Comparison of ENCODE assay signal across 17 cellular contexts in genomic region chr1:25481625-25482024, GRCh38.
"Had no signal": no experiment of that assay in that cellular context is flagged by ENCODE, and none has a peak within 500 bp of the region (broad histone marks: within the 10 kb centered on the region; RNA-seq: fewer than 3 reads in every experiment).

No MANE protein-coding gene starts in this region.

- H3K9me3 Mint-ChIP-seq: activated naive CD8-positive, alpha-beta T cell treated with anti-CD3 and anti-CD28 coated beads, Interleukin-2, amount 10 ng/mL, durations not matched to agents 7 days and 5 days; natural killer cell; stimulated activated naive CD8-positive, alpha-beta T cell treated with anti-CD3 and anti-CD28 coated beads, Interleukin-15, amount 100 ng/mL, for 72 hours; T-cell had no signal

- H3K27ac ChIP-seq: thoracic aorta had no signal

- DNase-seq: activated CD4-positive, alpha-beta T cell treated with anti-CD3 and anti-CD28 coated beads for 48 hours; activated CD8-positive, alpha-beta memory T cell treated with anti-CD3 and anti-CD28 coated beads, Interleukin-2, amount 50 U/mL, for 48 hours; activated CD8-positive, alpha-beta T cell treated with anti-CD3 and anti-CD28 coated beads, Interleukin-2, amount 10 ng/mL, durations not matched to agents 7 days and 5 days; activated naive CD8-positive, alpha-beta T cell treated with anti-CD3 and anti-CD28 coated beads, Interleukin-2, amount 10 ng/mL, durations not matched to agents 7 days and 5 days; anterior cingulate cortex; hippocampal formation; natural killer cell; nucleus accumbens; stimulated activated CD4-positive, alpha-beta T cell treated with anti-CD3 and anti-CD28 coated beads, Interleukin-15, amount 100 ng/mL, for 24 hours; stimulated activated CD4-positive, alpha-beta T cell treated with anti-CD3 and anti-CD28 coated beads, Interleukin-4, amount 100 ng/mL, for 24 hours; stimulated activated naive CD8-positive, alpha-beta T cell treated with anti-CD3 and anti-CD28 coated beads, Interleukin-15, amount 100 ng/mL, for 72 hours; T-cell had no signal

- H3K4me3 Mint-ChIP-seq: activated CD8-positive, alpha-beta T cell treated with anti-CD3 and anti-CD28 coated beads, Interleukin-2, amount 10 ng/mL, durations not matched to agents 7 days and 5 days; activated naive CD8-positive, alpha-beta T cell treated with anti-CD3 and anti-CD28 coated beads, Interleukin-2, amount 10 ng/mL, durations not matched to agents 7 days and 5 days; natural killer cell; stimulated activated naive CD8-positive, alpha-beta T cell treated with anti-CD3 and anti-CD28 coated beads, Interleukin-15, amount 100 ng/mL, for 72 hours; T-cell had no signal

- H3K27ac Mint-ChIP-seq: activated CD8-positive, alpha-beta T cell treated with anti-CD3 and anti-CD28 coated beads, Interleukin-2, amount 10 ng/mL, durations not matched to agents 7 days and 5 days; activated naive CD8-positive, alpha-beta T cell treated with anti-CD3 and anti-CD28 coated beads, Interleukin-2, amount 10 ng/mL, durations not matched to agents 7 days and 5 days had no signal

- H3K9me3 ChIP-seq: thoracic aorta had no signal

- H3K4me3 ChIP-seq: thoracic aorta had no signal

- ATAC-seq: activated CD8-positive, alpha-beta T cell treated with anti-CD3 and anti-CD28 coated beads, Interleukin-2, amount 10 ng/mL, durations not matched to agents 7 days and 5 days; natural killer cell; stimulated activated naive CD8-positive, alpha-beta T cell treated with anti-CD3 and anti-CD28 coated beads, Interleukin-15, amount 100 ng/mL, for 72 hours; T-cell had no signal

- H3K27me3 Mint-ChIP-seq: activated naive CD8-positive, alpha-beta T cell treated with anti-CD3 and anti-CD28 coated beads, Interleukin-2, amount 10 ng/mL, durations not matched to agents 7 days and 5 days; stimulated activated naive CD8-positive, alpha-beta T cell treated with anti-CD3 and anti-CD28 coated beads, Interleukin-15, amount 100 ng/mL, for 72 hours; T-cell had no signal

- H3K36me3 Mint-ChIP-seq: natural killer cell had no signal

- FAIRE-seq: bronchial epithelial cell, endothelial cell of umbilical vein, frontal cortex, urothelium cell line had no signal
